Comparison of ENCODE assay signal across 17 cellular contexts in the genomic region with DNA sequence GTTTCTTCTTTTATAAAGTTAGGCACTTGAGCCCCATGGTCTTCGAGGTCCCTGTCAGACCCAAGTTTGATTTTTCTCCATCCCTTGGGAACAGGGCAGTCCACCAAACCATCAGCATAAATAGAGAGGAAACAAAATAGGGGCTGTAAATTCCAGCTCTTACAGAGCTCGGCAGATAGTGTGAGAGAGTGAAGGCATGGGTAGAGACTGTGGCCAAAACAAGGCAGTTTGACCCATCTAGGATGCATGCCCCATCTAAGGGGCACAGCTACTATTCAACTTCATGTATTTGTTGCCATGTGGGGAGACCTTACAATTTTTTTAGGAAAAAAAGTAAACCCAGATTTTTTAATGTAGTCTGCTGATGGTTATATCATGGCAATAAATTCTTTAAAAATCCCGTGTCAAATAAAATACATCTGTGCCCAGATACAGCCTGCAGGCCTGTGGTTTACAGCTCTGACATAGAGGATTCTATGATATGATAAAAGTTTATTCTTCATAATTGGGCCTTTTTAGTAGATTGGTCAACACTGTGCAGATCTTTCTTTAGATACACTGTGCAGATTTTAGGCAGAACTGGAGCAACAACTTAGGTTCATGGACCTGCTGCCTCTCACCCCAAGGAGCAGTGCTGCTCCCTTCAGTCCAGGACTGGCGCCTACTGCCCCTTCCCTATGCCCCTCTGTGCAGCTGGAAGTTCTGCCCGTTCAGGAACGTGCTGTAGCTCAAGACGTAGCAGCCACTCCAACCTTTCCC. TPM values are rescaled to one million over a fixed set of nuclear protein-coding genes. Genes with fewer than 3 reads are reported as not detected.
A peak's percentile ranks its signal among the peaks of the same experiment; 100 is the strongest.
DNase-seq lines count a peak whose midpoint lies in the region; ATAC-seq and TF ChIP-seq lines count a peak whose summit lies in the region.
"Had no signal": no experiment of that assay in that cellular context is flagged by ENCODE, and none has a peak within 500 bp of the region (broad histone marks: within the 10 kb centered on the region; RNA-seq: fewer than 3 reads in every experiment).

No MANE protein-coding gene starts in this region.

- WGBS in heart right ventricle, 2 donors, result 33 to 52% methylated on average over 7 of the region's 7 CpGs
- no CpG with 5 or more reads among the region's 7 CpGs for WGBS in mesendoderm (ENCODE audit: extremely low coverage, insufficient coverage, low lambda C conversion rate)

- H3K79me1 ChIP-seq in mesendoderm (ENCODE audit: low read length), result no peaks in the 10 kb centered on the region

- H3K9ac ChIP-seq in mesendoderm (ENCODE audit: low read length), result no peak overlapping the region

- H3K4me3 Mint-ChIP-seq in osteocyte (ENCODE audit: unreplicated experiment), result no peak overlapping the region
- H3K4me3 Mint-ChIP-seq: activated naive CD4-positive, alpha-beta T cell treated with anti-CD3 and anti-CD28 coated beads, Interleukin-2, amount 50 U/mL, for 24 hours had no signal

- peaks cover 40% of the 10 kb centered on the region for H3K36me3 Mint-ChIP-seq in osteocyte (ENCODE audit: unreplicated experiment)
- H3K36me3 Mint-ChIP-seq: activated naive CD4-positive, alpha-beta T cell treated with anti-CD3 and anti-CD28 coated beads, Interleukin-2, amount 50 U/mL, for 24 hours had no signal

- peaks cover 0 to 37% (median 9%) of the 10 kb centered on the region in 9 donors for H3K4me1 ChIP-seq in heart right ventricle
- no peaks in the 10 kb centered on the region for H3K4me1 ChIP-seq in mesendoderm (ENCODE audit: control insufficient read depth, low read depth, low read length)

- TF ChIP-seq CTCF in heart right ventricle (IDR thresholded peaks at IDR 0.05) (peak in 2 of 9 donors; percentile 24 to 25), fibroblast of villous mesenchyme (IDR thresholded peaks at IDR 0.05; ENCODE audit: insufficient read depth, low read depth, low read length) (no peak), osteocyte (IDR thresholded peaks at IDR 0.05) (no peak)

- no peak overlapping the region for H3K4me2 ChIP-seq in mesendoderm (ENCODE audit: low read length)

- no peak overlapping the region for H3K4ac ChIP-seq in mesendoderm (ENCODE audit: low read depth, low read length)

- H3K4me1 Mint-ChIP-seq in osteocyte (ENCODE audit: unreplicated experiment), result peaks cover 45% of the 10 kb centered on the region
- H3K4me1 Mint-ChIP-seq: activated naive CD4-positive, alpha-beta T cell treated with anti-CD3 and anti-CD28 coated beads, Interleukin-2, amount 50 U/mL, for 24 hours had no signal

- no peak overlapping the region for H2BK15ac ChIP-seq in mesendoderm (replicated peaks; ENCODE audit: low read depth)

- H3K4me3 ChIP-seq in heart right ventricle, result peak overlapping the region in 6 of 10 donors; percentile 61 to 86 (median 74)
- H3K4me3 ChIP-seq in fibroblast of villous mesenchyme (ENCODE audit: low read depth, low read length), result peak overlapping the region; percentile 75
- no peak overlapping the region for H3K4me3 ChIP-seq in mesendoderm (ENCODE audit: low read length)
- H3K4me3 ChIP-seq: mucosa of descending colon, tibial nerve had no signal

- no peak for DNase-seq in heart right ventricle
- DNase-seq in cardiac septum (ENCODE audit: low spot score), result no peak
- DNase-seq in fibroblast of villous mesenchyme (ENCODE audit: low read depth), result peak; percentile 79
- DNase-seq in osteocyte (ENCODE audit: extremely low spot score, unreplicated experiment), result no peak
- no peak for DNase-seq in mesendoderm
- DNase-seq in 8988T, result no peak
- no peak for DNase-seq in iPS-NIHi11 (ENCODE audit: low spot score)
- DNase-seq in NCI-H1694 (lab: John Stamatoyannopoulos, UW), result no peak
- DNase-seq: activated CD4-positive, alpha-beta T cell treated with anti-CD3 and anti-CD28 coated beads, Interleukin-2, amount 50 U/mL, for 1 hour; activated T-cell treated with anti-CD3 and anti-CD28 coated beads, Interleukin-2, amount 50 U/mL, for 1 hour; mucosa of descending colon; NCI-H1694 treated with DMSO at 0.1 percent for 48 hours; NCI-H226; small intestine; SW 1271 had no signal

- H3K18ac ChIP-seq in mesendoderm (ENCODE audit: low read length), result no peak overlapping the region

- H4K5ac ChIP-seq in mesendoderm (ENCODE audit: low read length), result no peak overlapping the region

- no peak overlapping the region for H3K23ac ChIP-seq in mesendoderm (ENCODE audit: low read length)

- no peaks in the 10 kb centered on the region for H3K79me2 ChIP-seq in mesendoderm (ENCODE audit: control insufficient read depth, insufficient read depth, low read length)

- no peak overlapping the region for H2AK5ac ChIP-seq in mesendoderm (ENCODE audit: low read length)

- H3K27me3 Mint-ChIP-seq in osteocyte (ENCODE audit: unreplicated experiment), result no peaks in the 10 kb centered on the region

- H4K8ac ChIP-seq in mesendoderm (ENCODE audit: low read depth, low read length), result no peak overlapping the region

- peak overlapping the region in 8 of 10 donors; percentile 56 to 88 (median 83) for H3K27ac ChIP-seq in heart right ventricle
- H3K27ac ChIP-seq in mesendoderm (ENCODE audit: low read depth, low read length), result no peak overlapping the region
- H3K27ac ChIP-seq: tibial nerve had no signal

- H3K9me3 Mint-ChIP-seq in osteocyte (ENCODE audit: unreplicated experiment), result peaks cover 10% of the 10 kb centered on the region

- H3K9me3 ChIP-seq in heart right ventricle, result peaks cover 0 to 12% (median 0%) of the 10 kb centered on the region in 11 donors
- H3K9me3 ChIP-seq: mucosa of descending colon, tibial nerve had no signal

- H3K36me3 ChIP-seq in heart right ventricle (peaks cover 0 to 74% (median 13%) of the 10 kb centered on the region in 9 donors), mesendoderm (ENCODE audit: control insufficient read depth, insufficient read depth, low read length) (no peaks in the 10 kb centered on the region)

- peak overlapping the region; percentile 44 for H3K27ac Mint-ChIP-seq in osteocyte (ENCODE audit: unreplicated experiment)
- H3K27ac Mint-ChIP-seq: activated naive CD4-positive, alpha-beta T cell treated with anti-CD3 and anti-CD28 coated beads, Interleukin-2, amount 50 U/mL, for 24 hours had no signal

- intact Hi-C loops in heart right ventricle (cut with DNase I) (loop anchor here in 3 of 10 donors (5.0 kb wide), 2 partner anchors 35 to 1665 kb away; no protein-coding TSS in a partner anchor), cardiac septum (cut with DNase I) (no loop called here)

- H3K56ac ChIP-seq in mesendoderm (ENCODE audit: low read length), result no peak overlapping the region

- peaks cover 0 to 5% (median 0%) of the 10 kb centered on the region in 7 donors for H3K27me3 ChIP-seq in heart right ventricle
- no peaks in the 10 kb centered on the region for H3K27me3 ChIP-seq in mesendoderm (ENCODE audit: insufficient read depth, low read length, poor library complexity)
- H3K27me3 ChIP-seq: tibial nerve had no signal

- ATAC-seq in heart right ventricle, result peak in 3 of 8 donors; percentile 23 to 62 (median 50)
- ATAC-seq: mucosa of descending colon had no signal

- no peak overlapping the region for H2BK120ac ChIP-seq in mesendoderm (ENCODE audit: low read depth, low read length)

- no peak overlapping the region for H2BK5ac ChIP-seq in mesendoderm (ENCODE audit: low read length)

RNA-seq across cellular contexts. Expression of a gene that starts 5.3 kb away (rescaled TPM):
- 100 to 1,000 TPM; 121 to 315 (median 190) TPM for total RNA-seq in heart right ventricle
- 10 to 100 TPM; 27.5 to 41.0 TPM for polyA plus RNA-seq in heart right ventricle
- 212 TPM for total RNA-seq in cardiac septum
- 57.0 and 109 TPM in 2 replicates for total RNA-seq in fibroblast of villous mesenchyme
- total RNA-seq in osteocyte, result 15.7 and 16.2 TPM in 2 replicates
- 0.42 TPM for polyA plus RNA-seq in mesendoderm (2013, experiment 1 of 2)
- polyA plus RNA-seq in mesendoderm (2013, experiment 2 of 2), result 0.49 TPM
